Comparison of ENCODE assay signal across 11 cellular contexts in genomic region chr16:50699345-50700159, GRCh38. TPM values are rescaled to one million over a fixed set of nuclear protein-coding genes. Genes with fewer than 3 reads are reported as not detected.
A peak's percentile ranks its signal among the peaks of the same experiment; 100 is the strongest.
DNase-seq lines count a peak whose midpoint lies in the region; ATAC-seq, FAIRE-seq and TF ChIP-seq lines count a peak whose summit lies in the region.
"Had no signal": no experiment of that assay in that cellular context is flagged by ENCODE, and none has a peak within 500 bp of the region (broad histone marks: within the 10 kb centered on the region; RNA-seq: fewer than 3 reads in every experiment).

No MANE protein-coding gene starts in this region.

- H3K9me3 Mint-ChIP-seq in activated naive CD4-positive, alpha-beta T cell treated with anti-CD3 and anti-CD28 coated beads for 36 hours, result peaks cover 10% of the 10 kb centered on the region
- peaks cover 15% of the 10 kb centered on the region for H3K9me3 Mint-ChIP-seq in activated T-helper 2 cell treated with anti-CD3 and anti-CD28 coated beads, Interferon-gamma antibody, Interleukin-2, Interleukin-4, amounts not matched to agents 10 μg/mL and 5 μg/mL and 100 μg/mL, durations not matched to agents 14 hours and 24 hours and 36 hours

- no peak overlapping the region for H2AFZ ChIP-seq in HepG2 (ENCODE audit: low read length)

- TF ChIP-seq RAD21 in HepG2 (CRISPR knock-in tag; IDR thresholded peaks at IDR 0.05), result no peak

- no peak overlapping the region; a peak in 1 of 6 replicates for H3K4me3 ChIP-seq in HepG2 (replicated peaks in 1 of 3; ENCODE audit: insufficient read depth in 1 of 3, low read depth in 2 of 3, low read length in 3 of 3)
- no peak overlapping the region for H3K4me3 ChIP-seq in upper lobe of right lung

- TF ChIP-seq CTCF in HepG2 (CRISPR knock-in tag; IDR thresholded peaks at IDR 0.05) (no peak), upper lobe of right lung (IDR thresholded peaks at IDR 0.05) (no peak)

- H3K27ac ChIP-seq in HepG2 (ENCODE audit: extremely low read length, insufficient read depth, low read length) (no peak overlapping the region), upper lobe of right lung (no peak overlapping the region)

- H3K9me3 ChIP-seq in HepG2 (ENCODE audit: low read length) (peaks cover 13% of the 10 kb centered on the region), upper lobe of right lung (peaks cover 7% of the 10 kb centered on the region)

- no peak overlapping the region for H3K9ac ChIP-seq in HepG2 (ENCODE audit: insufficient read depth, low read depth, low read length)

- H3K36me3 ChIP-seq in HepG2 (replicated peaks in 1 of 2; ENCODE audit: control insufficient read depth in 1 of 2, insufficient read depth in 2 of 2, low read length in 2 of 2) (no peaks in the 10 kb centered on the region), upper lobe of right lung (no peaks in the 10 kb centered on the region)

- FAIRE-seq in HepG2 (lab: Jason Lieb, UNC), result no peak

- no peaks in the 10 kb centered on the region for H3K27me3 Mint-ChIP-seq in activated naive CD4-positive, alpha-beta T cell treated with anti-CD3 and anti-CD28 coated beads for 36 hours (ENCODE audit: low read depth)
- H3K27me3 Mint-ChIP-seq in activated T-helper 2 cell treated with anti-CD3 and anti-CD28 coated beads, Interferon-gamma antibody, Interleukin-2, Interleukin-4, amounts not matched to agents 10 μg/mL and 5 μg/mL and 100 μg/mL, durations not matched to agents 14 hours and 24 hours and 36 hours (ENCODE audit: low read depth), result no peaks in the 10 kb centered on the region

- intact Hi-C loops in activated naive CD4-positive, alpha-beta T cell treated with anti-CD3 and anti-CD28 coated beads for 36 hours (cut with micrococcal nuclease), result loop anchor here (1.0 kb wide), 2 partner anchors 9 to 43 kb away; partner anchors contain the start of gene CYLD
- intact Hi-C loops in activated T-helper 2 cell treated with anti-CD3 and anti-CD28 coated beads, Interferon-gamma antibody, Interleukin-2, Interleukin-4, amounts not matched to agents 10 μg/mL and 5 μg/mL and 100 μg/mL, durations not matched to agents 14 hours and 24 hours and 36 hours (cut with micrococcal nuclease), result loop anchor here (1.0 to 5.0 kb wide), 3 partner anchors 9 to 47 kb away; no protein-coding TSS in a partner anchor
- intact Hi-C loops in HepG2 (cut with micrococcal nuclease; ENCODE audit: unreplicated experiment) (no loop called here), upper lobe of right lung (cut with DNase I) (no loop called here)

- H3K79me2 ChIP-seq in HepG2 (ENCODE audit: insufficient read depth, low read length), result no peaks in the 10 kb centered on the region

- peaks cover 55% of the 10 kb centered on the region for H3K4me1 Mint-ChIP-seq in activated naive CD4-positive, alpha-beta T cell treated with anti-CD3 and anti-CD28 coated beads for 36 hours (ENCODE audit: low read depth)
- H3K4me1 Mint-ChIP-seq in activated T-helper 2 cell treated with anti-CD3 and anti-CD28 coated beads, Interferon-gamma antibody, Interleukin-2, Interleukin-4, amounts not matched to agents 10 μg/mL and 5 μg/mL and 100 μg/mL, durations not matched to agents 14 hours and 24 hours and 36 hours (ENCODE audit: low read depth), result peaks cover 55% of the 10 kb centered on the region

- TF ChIP-seq EP300 in HepG2 (IDR thresholded peaks at IDR 0.05; ENCODE audit: low read depth in 2 of 2, low read length in 2 of 2) (no peak), HepG2 (CRISPR knock-in tag; IDR thresholded peaks at IDR 0.05; ENCODE audit: borderline replicate concordance) (no peak)

- no peak for TF ChIP-seq POLR2A in HepG2 (IDR thresholded peaks at IDR 0.05; ENCODE audit: insufficient read depth in 1 of 2, low read depth in 2 of 2, low read length in 2 of 2)

- no peaks in the 10 kb centered on the region for H4K20me1 ChIP-seq in HepG2 (ENCODE audit: insufficient read depth, low read length)

- H3K4me1 ChIP-seq in HepG2 (ENCODE audit: insufficient read depth, low read length) (peaks cover 55% of the 10 kb centered on the region), upper lobe of right lung (peaks cover 30% of the 10 kb centered on the region)

- in situ Hi-C loops in HepG2 (cut with HindIII; ENCODE audit: extremely low pct_ligation_motif_present, low pct_unique_long_range_greater_than_20kb) (no loop called here), ACHN (cut with HindIII; ENCODE audit: low pct_ligation_motif_present, low pct_unique_long_range_greater_than_20kb, low sequenced_read_pairs) (no loop called here)

- POLR2A ChIA-PET in HepG2 (lab: Yijun Ruan, JAX), result interaction anchor here (1.6 kb wide), 1 partner anchor 20 kb away, joined by 4 read pairs; no protein-coding TSS in a partner anchor

- CTCF ChIA-PET in activated naive CD4-positive, alpha-beta T cell treated with anti-CD3 and anti-CD28 coated beads for 36 hours (lab: Charles Lee), result interaction anchor here (0.5 to 1.3 kb wide), 4 partner anchors 12 to 306 kb away, joined by 3 to 11 read pairs (median 4); partner anchors contain the start of gene SNX20
- CTCF ChIA-PET in HepG2 (lab: Yijun Ruan, JAX; ENCODE audit: low intra/inter-chr PET ratio, low total read pairs), result no interaction called here

- peak; percentile 79 for DNase-seq in activated naive CD4-positive, alpha-beta T cell treated with anti-CD3 and anti-CD28 coated beads for 36 hours
- DNase-seq in activated naive CD4-positive, alpha-beta T cell (lab: John Stamatoyannopoulos, UW), result no peak
- no peak for DNase-seq in activated T-helper 2 cell treated with anti-CD3 and anti-CD28 coated beads, Interferon-gamma antibody, Interleukin-2, Interleukin-4, amounts not matched to agents 10 μg/mL and 5 μg/mL and 100 μg/mL, durations not matched to agents 14 hours and 24 hours and 36 hours (ENCODE audit: low spot score)
- DNase-seq in HepG2 (ENCODE audit: low spot score) (peak; percentile 18), upper lobe of right lung (no peak), ACHN (no peak), amygdala (lab: John Stamatoyannopoulos, UW) (no peak)
- DNase-seq: AML-193, NCI-H1417 treated with DMSO at 0.1 percent for 48 hours, SW 1271 had no signal

- BruUV-seq in HepG2 (replicated peaks; lab: Mats Ljungman, UMichigan), result no TSS peak

- WGBS in HepG2 (ENCODE audit: low lambda C conversion rate), result 65% methylated on average over 13 of the region's 19 CpGs

- H3K27me3 ChIP-seq in HepG2 (ENCODE audit: control insufficient read depth in 1 of 2, insufficient read depth in 2 of 2, low read length in 2 of 2) (peaks cover 0 to 3% of the 10 kb centered on the region in 2 experiments; a peak in 1 of 5 replicates), upper lobe of right lung (no peaks in the 10 kb centered on the region)

- peak overlapping the region; percentile 7 for H3K4me3 Mint-ChIP-seq in activated naive CD4-positive, alpha-beta T cell treated with anti-CD3 and anti-CD28 coated beads for 36 hours
- H3K4me3 Mint-ChIP-seq in activated T-helper 2 cell treated with anti-CD3 and anti-CD28 coated beads, Interferon-gamma antibody, Interleukin-2, Interleukin-4, amounts not matched to agents 10 μg/mL and 5 μg/mL and 100 μg/mL, durations not matched to agents 14 hours and 24 hours and 36 hours (ENCODE audit: low read depth), result peak overlapping the region; percentile 0

- peaks cover 10% of the 10 kb centered on the region for H3K36me3 Mint-ChIP-seq in activated naive CD4-positive, alpha-beta T cell treated with anti-CD3 and anti-CD28 coated beads for 36 hours (ENCODE audit: low read depth)
- peaks cover 45% of the 10 kb centered on the region for H3K36me3 Mint-ChIP-seq in activated T-helper 2 cell treated with anti-CD3 and anti-CD28 coated beads, Interferon-gamma antibody, Interleukin-2, Interleukin-4, amounts not matched to agents 10 μg/mL and 5 μg/mL and 100 μg/mL, durations not matched to agents 14 hours and 24 hours and 36 hours (ENCODE audit: low read depth)

- H3K27ac Mint-ChIP-seq in activated naive CD4-positive, alpha-beta T cell treated with anti-CD3 and anti-CD28 coated beads for 36 hours, result peak overlapping the region; percentile 84
- peak overlapping the region; percentile 88 for H3K27ac Mint-ChIP-seq in activated T-helper 2 cell treated with anti-CD3 and anti-CD28 coated beads, Interferon-gamma antibody, Interleukin-2, Interleukin-4, amounts not matched to agents 10 μg/mL and 5 μg/mL and 100 μg/mL, durations not matched to agents 14 hours and 24 hours and 36 hours

- no peak overlapping the region for H3K4me2 ChIP-seq in HepG2 (ENCODE audit: low read depth, low read length)

- ATAC-seq in HepG2 (peak; percentile 38), upper lobe of right lung (peak; percentile 13), HG03571 (IDR thresholded peaks at IDR 0.05; ENCODE audit: unreplicated experiment) (no peak)

RNA-seq across cellular contexts. Expression of gene NOD2, which starts 6.1 kb away (rescaled TPM):
- total RNA-seq in activated naive CD4-positive, alpha-beta T cell treated with anti-CD3 and anti-CD28 coated beads for 36 hours, result 1 to 10 TPM; 1.2 to 1.7 TPM
- total RNA-seq in activated T-helper 2 cell treated with anti-CD3 and anti-CD28 coated beads, Interferon-gamma antibody, Interleukin-2, Interleukin-4, amounts not matched to agents 10 μg/mL and 5 μg/mL and 100 μg/mL, durations not matched to agents 14 hours and 24 hours and 36 hours, result 7.4 and 8.8 TPM in 2 replicates
- total RNA-seq in HepG2 (2016; rRNA removed; fragmentation: Illumina TruSeq; extraction: Trizol), result 0.27 and 0.29 TPM in 2 replicates
- total RNA-seq in HepG2 (2016; cell fraction: cytosol; rRNA removed; fragmentation: Illumina TruSeq; extraction: Trizol; ENCODE audit: low read depth), result 0.18 and 0.20 TPM in 2 replicates
- 0.09 and 0.12 TPM in 2 replicates for total RNA-seq in HepG2 (2016; cell fraction: insoluble cytoplasmic fraction; rRNA removed; fragmentation: Illumina TruSeq; extraction: Trizol)
- total RNA-seq in HepG2 (2016; cell fraction: membrane; rRNA removed; fragmentation: Illumina TruSeq; extraction: Trizol), result 0.21 TPM in 1 of 2 replicates, not detected in the other
- 0.22 and 0.38 TPM in 2 replicates for total RNA-seq in HepG2 (2016; cell fraction: nucleus; rRNA removed; fragmentation: Illumina TruSeq; extraction: Trizol)
- polyA plus RNA-seq in HepG2 (2011; rRNA removed), result 0.76 and 0.81 TPM in 2 replicates
- 0.36 and 0.68 TPM in 2 replicates for polyA plus RNA-seq in HepG2 (2011; cell fraction: cytosol; rRNA removed)
- polyA plus RNA-seq in HepG2 (2011; cell fraction: nucleus; rRNA removed), result 1.9 and 2.3 TPM in 2 replicates
- polyA plus RNA-seq in HepG2 (2012), result 0.19 and 0.29 TPM in 2 replicates
- polyA plus RNA-seq in HepG2 (2016; cell fraction: cytosol; fragmentation: Illumina TruSeq; extraction: Trizol; ENCODE audit: low read depth), result 0.02 and 0.03 TPM in 2 replicates
- polyA plus RNA-seq in HepG2 (2016; cell fraction: insoluble cytoplasmic fraction; fragmentation: Illumina TruSeq; extraction: Trizol; ENCODE audit: low read depth), result not detected in 2 replicates
- polyA plus RNA-seq in HepG2 (2016; cell fraction: membrane; fragmentation: Illumina TruSeq; extraction: Trizol; ENCODE audit: low read depth), result not detected in 2 replicates
- polyA plus RNA-seq in HepG2 (2016; cell fraction: nucleus; fragmentation: Illumina TruSeq; extraction: Trizol; ENCODE audit: insufficient read depth, low read depth), result 0.17 and 0.37 TPM in 2 replicates
- 4.8 TPM in 1 of 2 replicates, not detected in the other for polyA minus RNA-seq in HepG2 (2011; rRNA and poly(A)+ RNA removed; ENCODE audit: low replicate concordance)
- 0.49 and 1.1 TPM in 2 replicates for polyA minus RNA-seq in HepG2 (2011; cell fraction: cytosol; rRNA and poly(A)+ RNA removed)
- 2.1 and 2.3 TPM in 2 replicates for polyA minus RNA-seq in HepG2 (2011; cell fraction: nucleus; rRNA and poly(A)+ RNA removed)
- total RNA-seq in upper lobe of right lung, result 4.2 TPM

RNA-seq across cellular contexts. Expression of gene SNX20, which starts 18.4 kb away (rescaled TPM):
- total RNA-seq in activated naive CD4-positive, alpha-beta T cell treated with anti-CD3 and anti-CD28 coated beads for 36 hours, result 10 to 100 TPM; 29.6 to 30.3 TPM
- total RNA-seq in activated T-helper 2 cell treated with anti-CD3 and anti-CD28 coated beads, Interferon-gamma antibody, Interleukin-2, Interleukin-4, amounts not matched to agents 10 μg/mL and 5 μg/mL and 100 μg/mL, durations not matched to agents 14 hours and 24 hours and 36 hours, result 34.9 and 35.2 TPM in 2 replicates
- not detected in 2 replicates for total RNA-seq in HepG2 (2016; rRNA removed; fragmentation: Illumina TruSeq; extraction: Trizol)
- not detected in 2 replicates for total RNA-seq in HepG2 (2016; cell fraction: cytosol; rRNA removed; fragmentation: Illumina TruSeq; extraction: Trizol; ENCODE audit: low read depth)
- total RNA-seq in HepG2 (2016; cell fraction: insoluble cytoplasmic fraction; rRNA removed; fragmentation: Illumina TruSeq; extraction: Trizol), result not detected in 2 replicates
- total RNA-seq in HepG2 (2016; cell fraction: membrane; rRNA removed; fragmentation: Illumina TruSeq; extraction: Trizol), result not detected in 2 replicates
- total RNA-seq in HepG2 (2016; cell fraction: nucleus; rRNA removed; fragmentation: Illumina TruSeq; extraction: Trizol), result not detected in 2 replicates
- polyA plus RNA-seq in HepG2 (2011; rRNA removed), result not detected in 2 replicates
- polyA plus RNA-seq in HepG2 (2011; cell fraction: cytosol; rRNA removed), result not detected in 2 replicates
- not detected in 2 replicates for polyA plus RNA-seq in HepG2 (2011; cell fraction: nucleus; rRNA removed)
- polyA plus RNA-seq in HepG2 (2012), result 0.04 TPM in 1 of 2 replicates, not detected in the other
- polyA plus RNA-seq in HepG2 (2016; cell fraction: cytosol; fragmentation: Illumina TruSeq; extraction: Trizol; ENCODE audit: low read depth), result not detected in 2 replicates
- polyA plus RNA-seq in HepG2 (2016; cell fraction: insoluble cytoplasmic fraction; fragmentation: Illumina TruSeq; extraction: Trizol; ENCODE audit: low read depth), result not detected in 2 replicates
- not detected in 2 replicates for polyA plus RNA-seq in HepG2 (2016; cell fraction: membrane; fragmentation: Illumina TruSeq; extraction: Trizol; ENCODE audit: low read depth)
- not detected in 2 replicates for polyA plus RNA-seq in HepG2 (2016; cell fraction: nucleus; fragmentation: Illumina TruSeq; extraction: Trizol; ENCODE audit: insufficient read depth, low read depth)
- polyA minus RNA-seq in HepG2 (2011; rRNA and poly(A)+ RNA removed; ENCODE audit: low replicate concordance), result not detected in 2 replicates
- not detected in 2 replicates for polyA minus RNA-seq in HepG2 (2011; cell fraction: cytosol; rRNA and poly(A)+ RNA removed)
- polyA minus RNA-seq in HepG2 (2011; cell fraction: nucleus; rRNA and poly(A)+ RNA removed), result not detected in 2 replicates
- total RNA-seq in upper lobe of right lung, result 9.2 TPM

RNA-seq across cellular contexts. Expression of gene CYLD, which starts 42.3 kb away (rescaled TPM):
- 10 to 100 TPM; 70.8 to 71.9 TPM for total RNA-seq in activated naive CD4-positive, alpha-beta T cell treated with anti-CD3 and anti-CD28 coated beads for 36 hours
- total RNA-seq in activated T-helper 2 cell treated with anti-CD3 and anti-CD28 coated beads, Interferon-gamma antibody, Interleukin-2, Interleukin-4, amounts not matched to agents 10 μg/mL and 5 μg/mL and 100 μg/mL, durations not matched to agents 14 hours and 24 hours and 36 hours, result 189 and 201 TPM in 2 replicates
- total RNA-seq in HepG2 (2016; rRNA removed; fragmentation: Illumina TruSeq; extraction: Trizol) (11.4 and 16.0 TPM in 2 replicates), upper lobe of right lung (48.3 TPM)
- 2.6 and 3.0 TPM in 2 replicates for total RNA-seq in HepG2 (2016; cell fraction: cytosol; rRNA removed; fragmentation: Illumina TruSeq; extraction: Trizol; ENCODE audit: low read depth)
- 14.3 and 16.1 TPM in 2 replicates for total RNA-seq in HepG2 (2016; cell fraction: insoluble cytoplasmic fraction; rRNA removed; fragmentation: Illumina TruSeq; extraction: Trizol)
- total RNA-seq in HepG2 (2016; cell fraction: membrane; rRNA removed; fragmentation: Illumina TruSeq; extraction: Trizol), result 10.5 and 11.2 TPM in 2 replicates
- total RNA-seq in HepG2 (2016; cell fraction: nucleus; rRNA removed; fragmentation: Illumina TruSeq; extraction: Trizol), result 12.3 and 12.6 TPM in 2 replicates
- 6.0 and 6.1 TPM in 2 replicates for polyA plus RNA-seq in HepG2 (2011; rRNA removed)
- 3.1 and 4.8 TPM in 2 replicates for polyA plus RNA-seq in HepG2 (2011; cell fraction: cytosol; rRNA removed)
- 5.0 and 7.6 TPM in 2 replicates for polyA plus RNA-seq in HepG2 (2011; cell fraction: nucleus; rRNA removed)
- 6.2 and 8.4 TPM in 2 replicates for polyA plus RNA-seq in HepG2 (2012)
- polyA plus RNA-seq in HepG2 (2016; cell fraction: cytosol; fragmentation: Illumina TruSeq; extraction: Trizol; ENCODE audit: low read depth), result 1.7 and 1.8 TPM in 2 replicates
- polyA plus RNA-seq in HepG2 (2016; cell fraction: insoluble cytoplasmic fraction; fragmentation: Illumina TruSeq; extraction: Trizol; ENCODE audit: low read depth), result 9.7 and 10.4 TPM in 2 replicates
- polyA plus RNA-seq in HepG2 (2016; cell fraction: membrane; fragmentation: Illumina TruSeq; extraction: Trizol; ENCODE audit: low read depth), result 4.9 and 6.5 TPM in 2 replicates
- polyA plus RNA-seq in HepG2 (2016; cell fraction: nucleus; fragmentation: Illumina TruSeq; extraction: Trizol; ENCODE audit: insufficient read depth, low read depth), result 9.6 and 11.6 TPM in 2 replicates
- polyA minus RNA-seq in HepG2 (2011; rRNA and poly(A)+ RNA removed; ENCODE audit: low replicate concordance), result 5.0 and 11.2 TPM in 2 replicates
- 5.4 and 7.9 TPM in 2 replicates for polyA minus RNA-seq in HepG2 (2011; cell fraction: cytosol; rRNA and poly(A)+ RNA removed)
- polyA minus RNA-seq in HepG2 (2011; cell fraction: nucleus; rRNA and poly(A)+ RNA removed), result 39.4 and 52.8 TPM in 2 replicates

Comparison
In these comparisons a context has a peak if more than half of its experiments do, and no peak if none do; other contexts are left out.
1. DNase-seq: peak in activated naive CD4-positive, alpha-beta T cell treated with anti-CD3 and anti-CD28 coated beads for 36 hours (single experiment) and HepG2 (single experiment); none in activated naive CD4-positive, alpha-beta T cell (0 of 4), activated T-helper 2 cell treated with anti-CD3 and anti-CD28 coated beads, Interferon-gamma antibody, Interleukin-2, Interleukin-4, amounts not matched to agents 10 μg/mL and 5 μg/mL and 100 μg/mL, durations not matched to agents 14 hours and 24 hours and 36 hours (single experiment), upper lobe of right lung (single experiment), ACHN (single experiment) and amygdala (0 of 56).
2. intact Hi-C loops: an anchor here in activated naive CD4-positive, alpha-beta T cell treated with anti-CD3 and anti-CD28 coated beads for 36 hours (1.0 kb wide) and activated T-helper 2 cell treated with anti-CD3 and anti-CD28 coated beads, Interferon-gamma antibody, Interleukin-2, Interleukin-4, amounts not matched to agents 10 μg/mL and 5 μg/mL and 100 μg/mL, durations not matched to agents 14 hours and 24 hours and 36 hours (1.0 to 5.0 kb wide); none called in HepG2 and upper lobe of right lung.